ENCODE assay signal across 14 cellular contexts in the genomic region with DNA sequence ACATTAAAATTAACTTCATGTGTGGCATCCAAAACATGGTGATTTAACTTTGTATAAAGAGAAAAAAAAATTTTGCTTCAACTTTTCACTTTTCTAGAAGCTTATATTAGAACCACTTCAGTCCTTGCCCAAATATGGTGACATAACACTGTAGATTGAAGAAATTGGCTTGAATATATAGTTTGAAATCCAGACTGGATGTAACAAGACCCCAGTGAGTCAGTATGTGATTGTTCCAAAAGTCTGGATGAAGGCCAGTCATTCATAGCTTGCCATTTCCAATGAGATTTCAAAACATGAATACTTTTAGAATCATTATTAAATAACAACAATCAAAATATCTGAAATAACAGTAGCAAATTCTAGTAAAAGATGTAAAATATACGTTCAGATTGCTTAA.
A peak's percentile ranks its signal among the peaks of the same experiment; 100 is the strongest.
DNase-seq lines count a peak whose midpoint lies in the region; ATAC-seq lines count a peak whose summit lies in the region.
"Had no signal": no experiment of that assay in that cellular context is flagged by ENCODE, and none has a peak within 500 bp of the region (broad histone marks: within the 10 kb centered on the region; RNA-seq: fewer than 3 reads in every experiment).

No MANE protein-coding gene starts in this region.

- H3K27me3 ChIP-seq in skeletal muscle satellite cell (ENCODE audit: control insufficient read depth, insufficient read depth, low read length): no peaks in the 10 kb centered on the region
- H3K27me3 ChIP-seq: stomach had no signal

- no peak overlapping the region for H3K4me3 ChIP-seq in skeletal muscle satellite cell (ENCODE audit: low read length)
- H3K4me3 ChIP-seq: stomach had no signal

- ATAC-seq in GM19035 (IDR thresholded peaks at IDR 0.05; ENCODE audit: unreplicated experiment): no peak
- ATAC-seq: left colon had no signal

- H3K4me1 ChIP-seq in skeletal muscle satellite cell (ENCODE audit: control insufficient read depth, insufficient read depth, low read length): peaks cover 39% of the 10 kb centered on the region

- no peaks in the 10 kb centered on the region for H3K9me3 ChIP-seq in skeletal muscle satellite cell (replicated peaks; ENCODE audit: low read length)
- H3K9me3 ChIP-seq: stomach had no signal

- H3K36me3 ChIP-seq in skeletal muscle satellite cell (ENCODE audit: insufficient read depth, low read length): no peaks in the 10 kb centered on the region
- H3K36me3 ChIP-seq: stomach had no signal

- peak overlapping the region; percentile 25 for H3K4me2 ChIP-seq in skeletal muscle satellite cell (ENCODE audit: low read length)

- DNase-seq in HCEC 1CT (peak; percentile 96), astrocyte of the hippocampus (ENCODE audit: low read depth, low spot score) (peak; percentile 87), glomerular endothelial cell (ENCODE audit: extremely low read depth, low read depth, low spot score) (peak; percentile 81), cortex of kidney (lab: John Stamatoyannopoulos, UW) (no peak)
- DNase-seq in activated CD4-positive, alpha-beta T cell treated with anti-CD3 and anti-CD28 coated beads, Interleukin-2, amount 50 U/mL, for 1 hour: no peak
- no peak for DNase-seq in effector CD4-positive, alpha-beta T cell
- DNase-seq: activated naive CD8-positive, alpha-beta T cell treated with anti-CD3 and anti-CD28 coated beads, Interleukin-2, amount 10 ng/mL, durations not matched to agents 7 days and 5 days; DMS79 treated with DMSO at 0.1 percent for 48 hours; left colon; NCI-H2171; OCI-M1; stomach had no signal

- peak overlapping the region; percentile 35 for H3K9ac ChIP-seq in skeletal muscle satellite cell (ENCODE audit: low read depth, low read length)

Comparison
In these comparisons a context has a peak if more than half of its experiments do, and no peak if none do; other contexts are left out.
1. DNase-seq: peak in HCEC 1CT (single experiment), astrocyte of the hippocampus (single experiment) and glomerular endothelial cell (single experiment); none in activated CD4-positive, alpha-beta T cell treated with anti-CD3 and anti-CD28 coated beads, Interleukin-2, amount 50 U/mL, for 1 hour (single experiment), cortex of kidney (single experiment) and effector CD4-positive, alpha-beta T cell (single experiment).